In genomic region chr1:244301595-244302130, GRCh38 we compare ENCODE assay signal across 18 cellular contexts.
DNase-seq lines count a peak whose midpoint lies in the region; ATAC-seq and TF ChIP-seq lines count a peak whose summit lies in the region.
"Had no signal": no experiment of that assay in that cellular context is flagged by ENCODE, and none has a peak within 500 bp of the region (broad histone marks: within the 10 kb centered on the region; RNA-seq: fewer than 3 reads in every experiment).

No MANE protein-coding gene starts in this region.

- TF ChIP-seq CTCF in activated B cell treated with CpG ODN at 0.5 μM for 24 hours (IDR thresholded peaks at IDR 0.05), result no peak
- no peak for TF ChIP-seq CTCF in stomach (IDR thresholded peaks at IDR 0.05)
- no peak for TF ChIP-seq CTCF in GM10266 (IDR thresholded peaks at IDR 0.05; ENCODE audit: control insufficient read depth, insufficient read depth, low read depth, missing control alignments)

- no peak for DNase-seq in CD8-positive, alpha-beta memory T cell
- DNase-seq in activated B cell treated with CpG ODN at 0.5 μM for 24 hours, result no peak
- DNase-seq in left colon, result no peak
- peak; percentile 29 for DNase-seq in stomach
- DNase-seq in NCI-H1417 (lab: John Stamatoyannopoulos, UW), result no peak
- DNase-seq in NCI-H82 (lab: John Stamatoyannopoulos, UW), result no peak
- DNase-seq in GM10266 (ENCODE audit: extremely low spot score), result no peak
- DNase-seq: activated CD4-positive, alpha-beta T cell treated with anti-CD3 and anti-CD28 coated beads, Interleukin-2, amount 10 ng/mL, durations not matched to agents 24 days and 14 days; EL; naive thymus-derived CD4-positive, alpha-beta T cell; NCI-H1436; NCI-H2107; NK-92 treated with Interleukin-12 subunit alpha and Interleukin-12 subunit beta, amount 100 ng/mL, for 24 hours; sigmoid colon; stimulated activated CD8-positive, alpha-beta memory T cell treated with anti-CD3 and anti-CD28 coated beads, Interleukin-4, amount 100 ng/mL, for 48 hours had no signal

- H3K36me3 ChIP-seq in CD8-positive, alpha-beta memory T cell (ENCODE audit: insufficient read depth, low read length), result no peaks in the 10 kb centered on the region
- no peaks in the 10 kb centered on the region for H3K36me3 ChIP-seq in stomach
- H3K36me3 ChIP-seq: gastroesophageal sphincter, sigmoid colon had no signal

- H3K27me3 Mint-ChIP-seq in CD8-positive, alpha-beta memory T cell, result no peaks in the 10 kb centered on the region
- no peaks in the 10 kb centered on the region for H3K27me3 Mint-ChIP-seq in activated B cell treated with CpG ODN at 0.5 μM for 24 hours

- H3K4me1 Mint-ChIP-seq in CD8-positive, alpha-beta memory T cell, result peaks cover 8 to 11% (median 8%) of the 10 kb centered on the region in 3 donors
- peaks cover 24% of the 10 kb centered on the region for H3K4me1 Mint-ChIP-seq in activated B cell treated with CpG ODN at 0.5 μM for 24 hours

- no peak overlapping the region for H3K4me3 ChIP-seq in CD8-positive, alpha-beta memory T cell (ENCODE audit: low read length)
- no peak overlapping the region for H3K4me3 ChIP-seq in stomach
- H3K4me3 ChIP-seq: gastroesophageal sphincter, sigmoid colon had no signal

- no peaks in the 10 kb centered on the region for H3K9me3 Mint-ChIP-seq in CD8-positive, alpha-beta memory T cell
- H3K9me3 Mint-ChIP-seq in activated B cell treated with CpG ODN at 0.5 μM for 24 hours, result no peaks in the 10 kb centered on the region

- CTCF ChIA-PET in CD8-positive, alpha-beta memory T cell (lab: Charles Lee), result no interaction called here
- CTCF ChIA-PET in activated B cell treated with CpG ODN at 0.5 μM for 24 hours (lab: Charles Lee), result no interaction called here

- no peak overlapping the region for H3K27ac ChIP-seq in CD8-positive, alpha-beta memory T cell (ENCODE audit: low read depth, low read length)
- H3K27ac ChIP-seq in stomach, result peak overlapping the region; percentile 36 to 86 (median 82)
- H3K27ac ChIP-seq: gastroesophageal sphincter, parathyroid adenoma, sigmoid colon had no signal

- no peak for TF ChIP-seq EP300 in stomach (IDR thresholded peaks at IDR 0.05)

- POLR2A ChIA-PET in CD8-positive, alpha-beta memory T cell (lab: Charles Lee), result no interaction called here
- POLR2A ChIA-PET in activated B cell treated with CpG ODN at 0.5 μM for 24 hours (lab: Charles Lee), result no interaction called here

- intact Hi-C loops in activated B cell treated with CpG ODN at 0.5 μM for 24 hours (cut with micrococcal nuclease) (no loop called here), left colon (cut with DNase I, micrococcal nuclease) (no loop called here), stomach (cut with DNase I; ENCODE audit: low total_unique reads) (no loop called here)

- WGBS in stomach, 5 donors, result 82 to 94% (median 86%) methylated on average over 5 of the region's 5 CpGs

- peak overlapping the region in 4 of 8 donors; percentile 30 to 70 (median 56) for H3K27ac Mint-ChIP-seq in CD8-positive, alpha-beta memory T cell
- H3K27ac Mint-ChIP-seq in activated B cell treated with CpG ODN at 0.5 μM for 24 hours, result peak overlapping the region; percentile 26

- H3K36me3 Mint-ChIP-seq in CD8-positive, alpha-beta memory T cell, result peaks cover 0 to 2% (median 0%) of the 10 kb centered on the region in 3 donors
- H3K36me3 Mint-ChIP-seq in activated B cell treated with CpG ODN at 0.5 μM for 24 hours (ENCODE audit: low read depth), result no peaks in the 10 kb centered on the region

- TF ChIP-seq POLR2A in stomach (IDR thresholded peaks at IDR 0.05), result no peak

- no peak for ATAC-seq in activated B cell treated with CpG ODN at 0.5 μM for 24 hours (ENCODE audit: low read depth)
- ATAC-seq in left colon, result peak; percentile 38
- ATAC-seq: gastroesophageal sphincter; naive thymus-derived CD4-positive, alpha-beta T cell had no signal

- peak overlapping the region in 4 of 7 donors; percentile 21 to 66 (median 38) for H3K4me3 Mint-ChIP-seq in CD8-positive, alpha-beta memory T cell
- no peak overlapping the region for H3K4me3 Mint-ChIP-seq in activated B cell treated with CpG ODN at 0.5 μM for 24 hours
- H3K4me3 Mint-ChIP-seq: activated CD4-positive, alpha-beta T cell treated with anti-CD3 and anti-CD28 coated beads, Interleukin-2, amount 10 ng/mL, durations not matched to agents 24 days and 14 days; T-helper 1 cell treated with Interleukin-12 subunit alpha and Interleukin-12 subunit beta and Interleukin-4 antibody, amounts not matched to agents 30 μg/mL and 1 μg/mL, for 36 hours had no signal

- no peaks in the 10 kb centered on the region for H3K9me3 ChIP-seq in CD8-positive, alpha-beta memory T cell (ENCODE audit: low read length)
- H3K9me3 ChIP-seq in stomach, result no peaks in the 10 kb centered on the region
- H3K9me3 ChIP-seq: gastroesophageal sphincter, sigmoid colon had no signal

- H3K4me1 ChIP-seq in CD8-positive, alpha-beta memory T cell (ENCODE audit: insufficient read depth, low read length), result no peaks in the 10 kb centered on the region
- peaks cover 17 to 43% (median 30%) of the 10 kb centered on the region in 4 donors for H3K4me1 ChIP-seq in stomach
- H3K4me1 ChIP-seq: parathyroid adenoma had no signal

- H3K27me3 ChIP-seq in CD8-positive, alpha-beta memory T cell (ENCODE audit: insufficient read depth, low read length, poor library complexity, severe bottlenecking), result no peaks in the 10 kb centered on the region
- H3K27me3 ChIP-seq in stomach, result no peaks in the 10 kb centered on the region
- H3K27me3 ChIP-seq: gastroesophageal sphincter, sigmoid colon had no signal
